Comparison of ENCODE assay signal across 10 cellular contexts in genomic region chr12:120369476-120370342, GRCh38. TPM values are rescaled to one million over a fixed set of nuclear protein-coding genes. Genes with fewer than 3 reads are reported as not detected.
DNase-seq lines count a peak whose midpoint lies in the region; ATAC-seq and TF ChIP-seq lines count a peak whose summit lies in the region.
"Had no signal": no experiment of that assay in that cellular context is flagged by ENCODE, and none has a peak within 500 bp of the region (broad histone marks: within the 10 kb centered on the region; RNA-seq: fewer than 3 reads in every experiment).

No MANE protein-coding gene starts in this region.

- H3K4me3 ChIP-seq in spleen, result peak overlapping the region in 7 of 8 donors; percentile 7 to 69 (median 29)

- H3K4me3 Mint-ChIP-seq in activated T-helper 17 cell treated with anti-CD3 and anti-CD28 coated beads, Interleukin-2, amount 50 U/mL, for 72 hours, result peak overlapping the region; percentile 59
- peak overlapping the region; percentile 27 to 72 (median 71) for H3K4me3 Mint-ChIP-seq in immature natural killer cell

- intact Hi-C loops in spleen (cut with DNase I; ENCODE audit: low total_unique reads) (no loop called here), posterior vena cava (cut with DNase I) (no loop called here)

- H3K27me3 Mint-ChIP-seq in activated T-helper 17 cell treated with anti-CD3 and anti-CD28 coated beads, Interleukin-2, amount 50 U/mL, for 72 hours, result peaks cover 59% of the 10 kb centered on the region
- H3K27me3 Mint-ChIP-seq in immature natural killer cell (ENCODE audit: low read depth in 3 of 3), result peaks cover 21 to 52% (median 30%) of the 10 kb centered on the region in 3 donors

- no peaks in the 10 kb centered on the region for H3K9me3 ChIP-seq in spleen

- no peaks in the 10 kb centered on the region for H3K4me1 Mint-ChIP-seq in activated T-helper 17 cell treated with anti-CD3 and anti-CD28 coated beads, Interleukin-2, amount 50 U/mL, for 72 hours
- peaks cover 0 to 10% of the 10 kb centered on the region in 2 donors for H3K4me1 Mint-ChIP-seq in immature natural killer cell

- 4 to 7% (median 4%) methylated on average over 26 to 37 of the region's 37 CpGs for WGBS in spleen, 5 donors

- peaks cover 0 to 23% (median 19%) of the 10 kb centered on the region in 6 donors for H3K4me1 ChIP-seq in spleen

- H3K36me3 Mint-ChIP-seq in activated T-helper 17 cell treated with anti-CD3 and anti-CD28 coated beads, Interleukin-2, amount 50 U/mL, for 72 hours (ENCODE audit: low read depth), result peaks cover 14% of the 10 kb centered on the region
- no peaks in the 10 kb centered on the region for H3K36me3 Mint-ChIP-seq in immature natural killer cell

- H3K27ac Mint-ChIP-seq in activated T-helper 17 cell treated with anti-CD3 and anti-CD28 coated beads, Interleukin-2, amount 50 U/mL, for 72 hours, result no peak overlapping the region
- no peak overlapping the region for H3K27ac Mint-ChIP-seq in immature natural killer cell

- TF ChIP-seq CTCF in spleen (IDR thresholded peaks at IDR 0.05 in 8 of 11, conservative IDR thresholded peaks at IDR 0.05 in 3 of 11), result no peak

- peaks cover 0 to 99% (median 61%) of the 10 kb centered on the region in 7 donors for H3K27me3 ChIP-seq in spleen (replicated peaks in 1 of 7)

- no peaks in the 10 kb centered on the region for H3K9me3 Mint-ChIP-seq in activated T-helper 17 cell treated with anti-CD3 and anti-CD28 coated beads, Interleukin-2, amount 50 U/mL, for 72 hours
- H3K9me3 Mint-ChIP-seq in immature natural killer cell, result no peaks in the 10 kb centered on the region

- no peak for TF ChIP-seq POLR2A in spleen (IDR thresholded peaks at IDR 0.05)

- H3K27ac ChIP-seq in spleen, result no peak overlapping the region

- no peaks in the 10 kb centered on the region for H3K36me3 ChIP-seq in spleen

- ATAC-seq in activated T-helper 17 cell treated with anti-CD3 and anti-CD28 coated beads, Interleukin-2, amount 50 U/mL, for 72 hours (replicated peaks), result no peak
- ATAC-seq in HG03045 (IDR thresholded peaks at IDR 0.05; ENCODE audit: unreplicated experiment), result no peak

- DNase-seq in NCI-H146 (lab: John Stamatoyannopoulos, UW) (peak; percentile 32), NCI-H146 treated with DMSO at 0.1 percent for 48 hours (lab: John Stamatoyannopoulos, UW; ENCODE audit: unreplicated experiment) (no peak), immature natural killer cell (no peak), spleen (no peak), posterior vena cava (ENCODE audit: low spot score) (no peak)
- no peak for DNase-seq in stimulated activated CD4-positive, alpha-beta T cell treated with anti-CD3 and anti-CD28 coated beads, Interleukin-4, amount 100 ng/mL, for 24 hours
- DNase-seq: ACHN, activated gamma-delta T cell treated with Interleukin-2 at 50 U/mL for 16 hours had no signal

RNA-seq across cellular contexts. Expression of gene MSI1, which starts 0.7 kb away (rescaled TPM):
- total RNA-seq in activated T-helper 17 cell treated with anti-CD3 and anti-CD28 coated beads, Interleukin-2, amount 50 U/mL, for 72 hours, result under 1 TPM in 1 of 2 donors, not detected in 1; 0.24 TPM
- polyA plus RNA-seq in immature natural killer cell (not detected), spleen (under 1 TPM in 2 of 3 donors, not detected in 1; 0.02 to 0.03 TPM)
- total RNA-seq in spleen (under 1 TPM in 1 of 7 donors, not detected in 6; 0.35 TPM), posterior vena cava (1 to 10 TPM in 1 of 2 donors, under 1 TPM in 1; 0.28 to 1.0 TPM)

RNA-seq across cellular contexts. Expression of gene PLA2G1B, which starts 42.1 kb away (rescaled TPM):
- total RNA-seq in activated T-helper 17 cell treated with anti-CD3 and anti-CD28 coated beads, Interleukin-2, amount 50 U/mL, for 72 hours, result not detected
- polyA plus RNA-seq in immature natural killer cell (under 1 TPM in 1 of 3 donors, not detected in 2; 0.76 TPM), spleen (under 1 TPM; 0.29 to 0.83 (median 0.56) TPM)
- total RNA-seq in spleen (1 to 10 TPM in 3 of 7 donors, not detected in 4; 1.1 to 1.9 (median 1.4) TPM), posterior vena cava (1 to 10 TPM in 1 of 2 donors, not detected in 1; 2.0 TPM)
